ENCODE assay signal across 18 cellular contexts in genomic region chr12:63362166-63362565, GRCh38.
DNase-seq lines count a peak whose midpoint lies in the region; ATAC-seq lines count a peak whose summit lies in the region.
"Had no signal": no experiment of that assay in that cellular context is flagged by ENCODE, and none has a peak within 500 bp of the region (broad histone marks: within the 10 kb centered on the region; RNA-seq: fewer than 3 reads in every experiment).

No MANE protein-coding gene starts in this region.

- ATAC-seq in GM21723 (IDR thresholded peaks at IDR 0.05; ENCODE audit: unreplicated experiment) (no peak), HG03097 (IDR thresholded peaks at IDR 0.05; ENCODE audit: low FRiP score, unreplicated experiment) (no peak)
- ATAC-seq: A549; CD8-positive, alpha-beta T cell; GM12878 had no signal

- in situ Hi-C loops in SK-MEL-5 (cut with HindIII; ENCODE audit: low pct_unique_long_range_greater_than_20kb, low sequenced_read_pairs) = no loop called here

- DNase-seq in NCI-H748 (lab: John Stamatoyannopoulos, UW; ENCODE audit: unreplicated experiment) (peak; percentile 20), NCI-H748 treated with DMSO at 0.1 percent for 48 hours (lab: John Stamatoyannopoulos, UW) (no peak), NCI-H526 treated with DMSO at 0.1 percent for 48 hours (lab: John Stamatoyannopoulos, UW) (peak; percentile 39), SK-MEL-5 (ENCODE audit: low read depth, low spot score) (peak; percentile 77)
- no peak for DNase-seq in activated effector memory CD4-positive, alpha-beta T cell treated with Interleukin-2 at 50 U/mL for 16 hours
- DNase-seq: AML-193; CD4-positive, alpha-beta T cell; CD8-positive, alpha-beta T cell; COR-L47; DMS 273 treated with DMSO at 0.1 percent for 48 hours; DMS153; DMS79; DND-41; GDM1 had no signal

Comparison
In these comparisons a context has a peak if more than half of its experiments do, and no peak if none do; other contexts are left out.
1. DNase-seq: peak in NCI-H748 (single experiment), NCI-H526 treated with DMSO at 0.1 percent for 48 hours (single experiment) and SK-MEL-5 (single experiment); none in NCI-H748 treated with DMSO at 0.1 percent for 48 hours (single experiment) and activated effector memory CD4-positive, alpha-beta T cell treated with Interleukin-2 at 50 U/mL for 16 hours (single experiment).